Comparison of ENCODE assay signal across 1 cellular context in genomic region chr7:157138424-157139141, GRCh38.
TF ChIP-seq lines count a peak whose summit lies in the region.

Gene UBE3C (plus strand): TSS chr7:157138926. CDS start chr7:157139273, 347 bp downstream.

TF ChIP-seq in HepG2, 621 proteins besides CTCF, POLR2A, EP300 and RAD21 (continued from another document and continues in another):
- TF ChIP-seq ZNF280D (CRISPR knock-in tag; IDR thresholded peaks at IDR 0.05) (no peak), NFE2 (CRISPR knock-in tag; IDR thresholded peaks at IDR 0.05) (no peak), ELF4 (CRISPR knock-in tag; IDR thresholded peaks at IDR 0.05; ENCODE audit: borderline replicate concordance) (no peak), MEIS1 (CRISPR knock-in tag; IDR thresholded peaks at IDR 0.05; ENCODE audit: borderline replicate concordance) (no peak; the same call in 1 of the 2 replicates), ZNF564 (CRISPR knock-in tag; IDR thresholded peaks at IDR 0.05) (no peak), ZNF460 (CRISPR knock-in tag; IDR thresholded peaks at IDR 0.05; ENCODE audit: borderline replicate concordance) (no peak), U2AF1 (optimal IDR thresholded peaks at IDR 0.05; ENCODE audit: low read depth, low read length) (no peak), TGIF2 (CRISPR knock-in tag; IDR thresholded peaks at IDR 0.05) (no peak; the same call in 1 of the 2 replicates), ZBTB20 (CRISPR knock-in tag; IDR thresholded peaks at IDR 0.05; ENCODE audit: borderline replicate concordance, low read depth) (no peak), NFYB (CRISPR knock-in tag; IDR thresholded peaks at IDR 0.05) (no peak), MBNL3 (CRISPR knock-in tag; conservative IDR thresholded peaks at IDR 0.05) (no peak), SALL1 (CRISPR knock-in tag; IDR thresholded peaks at IDR 0.05) (peak; percentile 77), ATM (IDR thresholded peaks at IDR 0.05; ENCODE audit: borderline replicate concordance) (no peak), ZNF619 (CRISPR knock-in tag; IDR thresholded peaks at IDR 0.05) (no peak), SRSF1 (optimal IDR thresholded peaks at IDR 0.05; ENCODE audit: low read depth, low read length) (no peak), CCDC6 (CRISPR knock-in tag; IDR thresholded peaks at IDR 0.05) (0 out of 2 replicates have a peak, but pooled peaks have one; percentile 32), FOXO1 (CRISPR knock-in tag; IDR thresholded peaks at IDR 0.05) (peak; percentile 47; the same call in 1 of the 2 replicates), NR2F2 (IDR thresholded peaks at IDR 0.05; ENCODE audit: borderline replicate concordance, low read depth) (no peak), ZNF432 (CRISPR knock-in tag; IDR thresholded peaks at IDR 0.05; ENCODE audit: borderline replicate concordance) (no peak), BCL6 (CRISPR knock-in tag; IDR thresholded peaks at IDR 0.05) (no peak), ARNTL (CRISPR knock-in tag; IDR thresholded peaks at IDR 0.05) (no peak), TOE1 (CRISPR knock-in tag; IDR thresholded peaks at IDR 0.05) (no peak; the same call in 1 of the 2 replicates), ZNF17 (CRISPR knock-in tag; IDR thresholded peaks at IDR 0.05) (no peak), NFATC3 (CRISPR knock-in tag; IDR thresholded peaks at IDR 0.05) (no peak), ZNF747 (CRISPR knock-in tag; IDR thresholded peaks at IDR 0.05; ENCODE audit: borderline replicate concordance) (no peak), ISL2 (CRISPR knock-in tag; IDR thresholded peaks at IDR 0.05) (no peak), ZNF282 (IDR thresholded peaks at IDR 0.05; ENCODE audit: partially characterized antibody) (no peak), ZNF326 (CRISPR knock-in tag; IDR thresholded peaks at IDR 0.05; ENCODE audit: borderline replicate concordance) (no peak), RXRB (CRISPR knock-in tag; IDR thresholded peaks at IDR 0.05; ENCODE audit: borderline replicate concordance) (no peak), ZNF34 (CRISPR knock-in tag; IDR thresholded peaks at IDR 0.05; ENCODE audit: borderline replicate concordance) (no peak), ZNF263 (CRISPR knock-in tag; IDR thresholded peaks at IDR 0.05) (peak; percentile 87), ZNF232 (CRISPR knock-in tag; IDR thresholded peaks at IDR 0.05; ENCODE audit: borderline replicate concordance) (no peak), ZFP82 (CRISPR knock-in tag; IDR thresholded peaks at IDR 0.05; ENCODE audit: borderline replicate concordance) (no peak), ZNF773 (CRISPR knock-in tag; IDR thresholded peaks at IDR 0.05; ENCODE audit: borderline replicate concordance) (no peak), THAP8 (CRISPR knock-in tag; IDR thresholded peaks at IDR 0.05; ENCODE audit: borderline replicate concordance) (no peak), THAP9 (CRISPR knock-in tag; IDR thresholded peaks at IDR 0.05; ENCODE audit: borderline replicate concordance) (peak; percentile 99), ZIK1 (CRISPR knock-in tag; IDR thresholded peaks at IDR 0.05; ENCODE audit: borderline replicate concordance, low read depth) (no peak; the same call in 1 of the 2 replicates), TCF7L2 (IDR thresholded peaks at IDR 0.05; ENCODE audit: low read depth, low read length) (no peak), CBX2 (IDR thresholded peaks at IDR 0.05; ENCODE audit: low read depth, low read length) (no peak), CBX2 (CRISPR knock-in tag; IDR thresholded peaks at IDR 0.05; ENCODE audit: low read depth) (no peak), ZNF781 (CRISPR knock-in tag; IDR thresholded peaks at IDR 0.05; ENCODE audit: borderline replicate concordance, not compliant biosample characterization) (no peak), HNF1A (IDR thresholded peaks at IDR 0.05; ENCODE audit: low read depth) (no peak), HNF1A (CRISPR knock-in tag; IDR thresholded peaks at IDR 0.05; ENCODE audit: borderline replicate concordance) (peak; percentile 53; the same call in 1 of the 2 replicates), RARA (CRISPR knock-in tag; IDR thresholded peaks at IDR 0.05) (no peak), ZNF124 (CRISPR knock-in tag; IDR thresholded peaks at IDR 0.05) (no peak), KLF15 (CRISPR knock-in tag; IDR thresholded peaks at IDR 0.05; ENCODE audit: borderline replicate concordance) (no peak), GABPA (IDR thresholded peaks at IDR 0.05; ENCODE audit: low read depth, low read length) (no peak), GABPA (CRISPR knock-in tag; IDR thresholded peaks at IDR 0.05; ENCODE audit: low read depth) (no peak), MXD1 (CRISPR knock-in tag; IDR thresholded peaks at IDR 0.05) (no peak; the same call in 1 of the 2 replicates), RBFOX2 (IDR thresholded peaks at IDR 0.05; ENCODE audit: low read depth, low read length) (peak; percentile 88), TIGD3 (CRISPR knock-in tag; IDR thresholded peaks at IDR 0.05; ENCODE audit: borderline replicate concordance) (no peak), ZNF687 (CRISPR knock-in tag; IDR thresholded peaks at IDR 0.05) (peak; percentile 77), MAFG (CRISPR knock-in tag; IDR thresholded peaks at IDR 0.05) (no peak)
